Comparison of ENCODE assay signal across 8 cellular contexts in genomic region chr20:52190437-52191131, GRCh38. TPM values are rescaled to one million over a fixed set of nuclear protein-coding genes. Genes with fewer than 3 reads are reported as not detected.
DNase-seq lines count a peak whose midpoint lies in the region; ATAC-seq, FAIRE-seq and TF ChIP-seq lines count a peak whose summit lies in the region.

No MANE protein-coding gene starts in this region.

- ATAC-seq in Right ventricle myocardium inferior (peak; percentile 38), HG02973 (IDR thresholded peaks at IDR 0.05; ENCODE audit: unreplicated experiment) (peak; percentile 38)

- H4K20me1 ChIP-seq in OCI-LY3 (ENCODE audit: insufficient read depth, low read length) = 0 out of 2 replicates have a peak, but pooled peaks cover 5% of the 10 kb centered on the region

- H3K27ac ChIP-seq in OCI-LY3 (ENCODE audit: low read length) = peak overlapping the region; percentile 65
- H3K27ac ChIP-seq in parathyroid adenoma = peak overlapping the region; percentile 82

- H3K27me3 ChIP-seq in OCI-LY3 (ENCODE audit: low read depth, low read length) = no peaks in the 10 kb centered on the region
- H3K27me3 ChIP-seq in parathyroid adenoma (ENCODE audit: control insufficient read depth, insufficient read depth, low read length) = no peaks in the 10 kb centered on the region

- H2AFZ ChIP-seq in OCI-LY3 (ENCODE audit: low read depth, low read length) = peak overlapping the region; percentile 78
- H2AFZ ChIP-seq in parathyroid adenoma = peak overlapping the region; percentile 95

- H3K4me1 ChIP-seq in OCI-LY3 (ENCODE audit: low read length) (peaks cover 16% of the 10 kb centered on the region), parathyroid adenoma (peaks cover 5% of the 10 kb centered on the region)

- DNase-seq in Right ventricle myocardium inferior (ENCODE audit: missing footprints) = no peak
- DNase-seq in cardiac septum (ENCODE audit: low spot score) = no peak
- DNase-seq in activated effector memory CD4-positive, alpha-beta T cell treated with anti-CD3 and anti-CD28 coated beads, Interleukin-2, amount 50 U/mL, for 16 hours = peak; percentile 75
- DNase-seq in glomerular visceral epithelial cell (ENCODE audit: extremely low spot score) = peak; percentile 46
- no peak for DNase-seq in RCC 7860 (ENCODE audit: low spot score)

- H3K79me2 ChIP-seq in OCI-LY3 (ENCODE audit: low read length) = peaks cover 22% of the 10 kb centered on the region
- peaks cover 10% of the 10 kb centered on the region for H3K79me2 ChIP-seq in parathyroid adenoma

- H3K9me3 ChIP-seq in OCI-LY3 (ENCODE audit: insufficient read depth, low read length) (no peaks in the 10 kb centered on the region), parathyroid adenoma (ENCODE audit: control insufficient read depth, low read length) (no peaks in the 10 kb centered on the region)

- H3K4me2 ChIP-seq in OCI-LY3 (ENCODE audit: low read length) (peak overlapping the region; percentile 95), parathyroid adenoma (ENCODE audit: low read length) (peak overlapping the region; percentile 95)

- FAIRE-seq in RCC 7860 (lab: Jason Lieb, UNC) = no peak

- no peak for TF ChIP-seq CTCF in OCI-LY3 (IDR thresholded peaks at IDR 0.05; ENCODE audit: low read depth, low read length)
- TF ChIP-seq CTCF in parathyroid adenoma (IDR thresholded peaks at IDR 0.05) = no peak

- peak overlapping the region; percentile 85 for H3K4me3 ChIP-seq in OCI-LY3 (ENCODE audit: low read length)
- H3K4me3 ChIP-seq in parathyroid adenoma (ENCODE audit: low read depth, low read length) = peak overlapping the region; percentile 62

- peaks cover 14% of the 10 kb centered on the region for H3K36me3 ChIP-seq in OCI-LY3 (replicated peaks; ENCODE audit: low read depth, low read length)
- no peaks in the 10 kb centered on the region for H3K36me3 ChIP-seq in parathyroid adenoma (ENCODE audit: control insufficient read depth, insufficient read depth, low read length)

- H3K9ac ChIP-seq in OCI-LY3 (ENCODE audit: low read length) (peak overlapping the region; percentile 88), parathyroid adenoma (peak overlapping the region; percentile 87)

- intact Hi-C loops in Right ventricle myocardium inferior (cut with DNase I) = loop anchor here (10.0 kb wide), 1 partner anchor 1544 kb away; no protein-coding TSS in a partner anchor
- intact Hi-C loops in cardiac septum (cut with DNase I) = no loop called here

RNA-seq across cellular contexts. Expression of gene ZFP64, which starts 1.0 kb away (rescaled TPM):
- total RNA-seq in Right ventricle myocardium inferior (7.6 TPM), cardiac septum (6.3 TPM)

Comparison
In these comparisons a context has a peak if more than half of its experiments do, and no peak if none do; other contexts are left out.
1. DNase-seq: peak in activated effector memory CD4-positive, alpha-beta T cell treated with anti-CD3 and anti-CD28 coated beads, Interleukin-2, amount 50 U/mL, for 16 hours (single experiment) and glomerular visceral epithelial cell (single experiment); none in Right ventricle myocardium inferior (single experiment), cardiac septum (single experiment) and RCC 7860 (single experiment).